In genomic region chr2:203149194-203149593, GRCh38 we compare ENCODE assay signal across 25 cellular contexts.
DNase-seq lines count a peak whose midpoint lies in the region; ATAC-seq, FAIRE-seq and TF ChIP-seq lines count a peak whose summit lies in the region.
"Had no signal": no experiment of that assay in that cellular context is flagged by ENCODE, and none has a peak within 500 bp of the region (broad histone marks: within the 10 kb centered on the region; RNA-seq: fewer than 3 reads in every experiment).

No MANE protein-coding gene starts in this region.

- peak; percentile 61 for ATAC-seq in left colon
- peak; percentile 65 for ATAC-seq in left lobe of liver
- ATAC-seq: GM12878 had no signal

- H3K9me3 Mint-ChIP-seq in mesothelial cell of epicardium = peaks cover 7% of the 10 kb centered on the region
- H3K9me3 Mint-ChIP-seq: CD14-positive monocyte; CD4-positive, alpha-beta memory T cell; CD8-positive, alpha-beta memory T cell had no signal

- WGBS in small intestine, 3 donors = 14 to 68% (median 20%) methylated on average over 1 of the region's 1 CpG

- H3K9me3 ChIP-seq in small intestine (ENCODE audit: control insufficient read depth, low read depth) = no peaks in the 10 kb centered on the region
- H3K9me3 ChIP-seq: BE2C, BLaER1 had no signal

- TF ChIP-seq CTCF in mesothelial cell of epicardium (IDR thresholded peaks at IDR 0.05; ENCODE audit: unreplicated experiment) = no peak

- H3K4me3 ChIP-seq in small intestine (ENCODE audit: low read depth in 1 of 2, low read length in 2 of 2) = no peak overlapping the region
- H3K4me3 ChIP-seq: BLaER1, GM12878 had no signal

- H3K4me1 Mint-ChIP-seq in mesothelial cell of epicardium = peaks cover 7% of the 10 kb centered on the region
- H3K4me1 Mint-ChIP-seq: CD14-positive monocyte; CD4-positive, alpha-beta memory T cell; CD4-positive, CD25-positive, alpha-beta regulatory T cell; CD8-positive, alpha-beta memory T cell had no signal

- H3K27me3 Mint-ChIP-seq in mesothelial cell of epicardium (ENCODE audit: low read depth) = no peaks in the 10 kb centered on the region
- H3K27me3 Mint-ChIP-seq: CD4-positive, alpha-beta memory T cell; CD8-positive, alpha-beta memory T cell had no signal

- intact Hi-C loops in left colon (cut with DNase I, micrococcal nuclease) = no loop called here

- peaks cover 0 to 3% of the 10 kb centered on the region in 2 donors for H3K36me3 ChIP-seq in small intestine (ENCODE audit: control insufficient read depth in 2 of 2, insufficient read depth in 2 of 2, low read length in 2 of 2)
- H3K36me3 ChIP-seq: BE2C, BLaER1 had no signal

- no peak overlapping the region for H3K4me3 Mint-ChIP-seq in mesothelial cell of epicardium
- H3K4me3 Mint-ChIP-seq: CD14-positive monocyte; CD4-positive, alpha-beta memory T cell; CD4-positive, CD25-positive, alpha-beta regulatory T cell; CD8-positive, alpha-beta memory T cell had no signal

- FAIRE-seq in small intestine (lab: Jason Lieb, UNC) = no peak
- FAIRE-seq: GM12878, GM12892, GM18507 had no signal

- H3K27me3 ChIP-seq in small intestine (ENCODE audit: control insufficient read depth in 2 of 2, insufficient read depth in 2 of 2, low read length in 2 of 2) = no peaks in the 10 kb centered on the region
- H3K27me3 ChIP-seq: BE2C, BLaER1 had no signal

- no peaks in the 10 kb centered on the region for H3K4me1 ChIP-seq in small intestine (ENCODE audit: control insufficient read depth in 2 of 2, insufficient read depth in 1 of 2, low read depth in 1 of 2, low read length in 1 of 2)
- H3K4me1 ChIP-seq: BE2C, BLaER1 had no signal

- DNase-seq in left colon (no peak), left lobe of liver (ENCODE audit: low spot score) (no peak), small intestine (peak; percentile 46), mesothelial cell of epicardium (ENCODE audit: low spot score in 2 of 2, unreplicated experiment in 2 of 2) (no peak)
- DNase-seq in activated effector memory CD4-positive, alpha-beta T cell treated with anti-CD3 and anti-CD28 coated beads, Interleukin-2, amount 50 U/mL, for 16 hours = no peak
- DNase-seq: 8988T; ACHN; BE2C; C1 segment of cervical spinal cord; CD4-positive, alpha-beta memory T cell; CD4-positive, CD25-positive, alpha-beta regulatory T cell; CD8-positive, alpha-beta memory T cell; COR-L47; DMS 273 treated with DMSO at 0.1 percent for 48 hours; DMS153; DMS53; DMS79; DND-41; EL; GDM1 had no signal

- H3K27ac ChIP-seq in small intestine (ENCODE audit: low read depth in 1 of 2, low read length in 1 of 2) = no peak overlapping the region
- H3K27ac ChIP-seq: BLaER1 had no signal

- no peak overlapping the region for H3K27ac Mint-ChIP-seq in mesothelial cell of epicardium
- H3K27ac Mint-ChIP-seq: CD4-positive, alpha-beta memory T cell; CD4-positive, CD25-positive, alpha-beta regulatory T cell; CD8-positive, alpha-beta memory T cell had no signal

- H3K36me3 Mint-ChIP-seq in mesothelial cell of epicardium = peaks cover 27% of the 10 kb centered on the region
